ENCODE assay signal across 2 cellular contexts in the genomic region with DNA sequence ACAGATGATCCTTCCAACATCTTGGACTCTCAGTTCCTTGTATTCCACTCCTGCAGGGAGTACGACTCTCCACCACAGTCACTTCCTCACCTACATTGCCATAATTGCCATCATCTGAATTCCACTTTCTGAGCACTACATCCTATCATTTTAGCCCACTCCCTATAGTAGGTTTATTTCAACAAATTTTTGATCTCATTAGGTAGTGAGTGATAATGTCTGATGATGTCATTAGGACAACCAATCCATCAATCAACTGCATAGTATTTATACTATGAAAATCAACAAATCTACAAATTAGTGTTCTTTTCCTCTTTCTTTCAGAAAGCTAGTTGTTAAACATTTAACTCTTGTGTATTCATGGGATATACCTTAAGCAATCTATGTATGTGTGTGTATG.
TF ChIP-seq lines count a peak whose summit lies in the region.

No MANE protein-coding gene starts in this region.

TF ChIP-seq in IMR-90, 13 proteins besides CTCF, POLR2A, EP300 and RAD21:
- TF ChIP-seq SMC3 (IDR thresholded peaks at IDR 0.05; ENCODE audit: low read depth, low read length), result no peak
- TF ChIP-seq, protein P1, sequence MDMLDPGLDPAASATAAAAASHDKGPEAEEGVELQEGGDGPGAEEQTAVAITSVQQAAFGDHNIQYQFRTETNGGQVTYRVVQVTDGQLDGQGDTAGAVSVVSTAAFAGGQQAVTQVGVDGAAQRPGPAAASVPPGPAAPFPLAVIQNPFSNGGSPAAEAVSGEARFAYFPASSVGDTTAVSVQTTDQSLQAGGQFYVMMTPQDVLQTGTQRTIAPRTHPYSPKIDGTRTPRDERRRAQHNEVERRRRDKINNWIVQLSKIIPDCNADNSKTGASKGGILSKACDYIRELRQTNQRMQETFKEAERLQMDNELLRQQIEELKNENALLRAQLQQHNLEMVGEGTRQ (IDR thresholded peaks at IDR 0.05; ENCODE audit: low read depth, low read length), result no peak
- TF ChIP-seq RFX5 (IDR thresholded peaks at IDR 0.05; ENCODE audit: low read depth, low read length), result no peak

TF ChIP-seq in K562, 482 proteins besides CTCF, POLR2A, EP300 and RAD21:
- TF ChIP-seq, protein P2, sequence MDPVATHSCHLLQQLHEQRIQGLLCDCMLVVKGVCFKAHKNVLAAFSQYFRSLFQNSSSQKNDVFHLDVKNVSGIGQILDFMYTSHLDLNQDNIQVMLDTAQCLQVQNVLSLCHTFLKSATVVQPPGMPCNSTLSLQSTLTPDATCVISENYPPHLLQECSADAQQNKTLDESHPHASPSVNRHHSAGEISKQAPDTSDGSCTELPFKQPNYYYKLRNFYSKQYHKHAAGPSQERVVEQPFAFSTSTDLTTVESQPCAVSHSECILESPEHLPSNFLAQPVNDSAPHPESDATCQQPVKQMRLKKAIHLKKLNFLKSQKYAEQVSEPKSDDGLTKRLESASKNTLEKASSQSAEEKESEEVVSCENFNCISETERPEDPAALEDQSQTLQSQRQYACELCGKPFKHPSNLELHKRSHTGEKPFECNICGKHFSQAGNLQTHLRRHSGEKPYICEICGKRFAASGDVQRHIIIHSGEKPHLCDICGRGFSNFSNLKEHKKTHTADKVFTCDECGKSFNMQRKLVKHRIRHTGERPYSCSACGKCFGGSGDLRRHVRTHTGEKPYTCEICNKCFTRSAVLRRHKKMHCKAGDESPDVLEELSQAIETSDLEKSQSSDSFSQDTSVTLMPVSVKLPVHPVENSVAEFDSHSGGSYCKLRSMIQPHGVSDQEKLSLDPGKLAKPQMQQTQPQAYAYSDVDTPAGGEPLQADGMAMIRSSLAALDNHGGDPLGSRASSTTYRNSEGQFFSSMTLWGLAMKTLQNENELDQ (CRISPR knock-in tag; IDR thresholded peaks at IDR 0.05; ENCODE audit: borderline replicate concordance), result no peak
- no peak for TF ChIP-seq CBX3 (IDR thresholded peaks at IDR 0.05; ENCODE audit: borderline replicate concordance in 1 of 2, low read length in 2 of 2)
- TF ChIP-seq, protein P3, sequence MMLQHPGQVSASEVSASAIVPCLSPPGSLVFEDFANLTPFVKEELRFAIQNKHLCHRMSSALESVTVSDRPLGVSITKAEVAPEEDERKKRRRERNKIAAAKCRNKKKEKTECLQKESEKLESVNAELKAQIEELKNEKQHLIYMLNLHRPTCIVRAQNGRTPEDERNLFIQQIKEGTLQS (IDR thresholded peaks at IDR 0.05), result peak; percentile 51; the same call in 1 of the 2 replicates
- TF ChIP-seq, protein P3 (CRISPR knock-in tag; conservative IDR thresholded peaks at IDR 0.05), result no peak
- no peak for TF ChIP-seq EWSR1 (IDR thresholded peaks at IDR 0.05; ENCODE audit: borderline replicate concordance, low read depth, partially characterized antibody)
